ENCODE assay signal across 8 cellular contexts in the genomic region with DNA sequence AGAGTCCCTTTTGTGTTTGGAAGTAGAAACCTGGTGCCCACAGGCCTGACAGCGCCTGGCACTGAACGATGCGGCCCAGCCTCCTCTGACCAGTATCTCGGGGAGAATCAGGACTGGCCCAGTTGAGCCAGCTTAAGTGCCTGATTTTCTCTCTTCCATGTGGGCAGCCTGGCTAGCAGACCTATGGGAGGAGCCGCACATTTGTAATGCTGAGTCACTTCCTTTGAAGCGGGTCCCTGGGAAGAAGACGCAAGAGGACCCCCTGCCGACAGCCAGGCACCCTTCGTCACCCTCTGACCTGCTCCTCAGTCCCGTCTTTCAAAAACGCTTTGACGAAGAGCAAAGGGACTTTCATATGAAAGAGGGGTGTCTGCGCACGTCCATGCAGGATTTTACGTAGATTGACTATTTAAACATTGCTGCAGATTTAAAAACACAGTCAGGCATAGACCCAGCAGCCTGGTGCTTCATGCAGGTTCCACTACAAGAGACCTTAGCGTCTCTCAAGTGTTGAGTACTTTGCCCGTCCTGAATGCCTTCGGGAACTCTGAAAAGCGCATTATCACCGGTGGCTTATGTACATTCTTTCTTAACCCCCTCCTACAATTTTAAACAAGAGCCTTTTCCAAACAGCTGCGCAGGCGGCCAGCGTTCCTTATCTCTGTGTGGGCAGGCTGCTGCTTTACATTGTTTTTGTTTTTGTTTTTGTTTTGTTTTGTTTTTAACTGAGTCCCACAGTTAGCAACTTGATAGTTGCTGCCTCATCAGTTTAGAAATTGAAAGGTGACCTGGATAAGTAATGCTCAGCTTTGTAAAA. TPM values are rescaled to one million over a fixed set of nuclear protein-coding genes. Genes with fewer than 3 reads are reported as not detected.
A peak's percentile ranks its signal among the peaks of the same experiment; 100 is the strongest.
DNase-seq lines count a peak whose midpoint lies in the region; ATAC-seq and TF ChIP-seq lines count a peak whose summit lies in the region.

No MANE protein-coding gene starts in this region.

- intact Hi-C loops in Right ventricle myocardium superior (cut with DNase I) = loop anchor here (5.0 kb wide), 1 partner anchor 57 kb away; a partner anchor contains a TSS

- no peaks in the 10 kb centered on the region for H3K9me3 Mint-ChIP-seq in activated naive CD4-positive, alpha-beta T cell treated with anti-CD3 and anti-CD28 coated beads, Interleukin-2, amount 10 ng/mL, durations not matched to agents 7 days and 5 days

- H3K27ac Mint-ChIP-seq in activated naive CD4-positive, alpha-beta T cell treated with anti-CD3 and anti-CD28 coated beads, Interleukin-2, amount 10 ng/mL, durations not matched to agents 7 days and 5 days = peak overlapping the region; percentile 85

- no peak for TF ChIP-seq CTCF in GM20000 (IDR thresholded peaks at IDR 0.05; ENCODE audit: extremely low read depth, missing control alignments)

- peak; percentile 71 for DNase-seq in DMS79 treated with DMSO at 0.1 percent for 48 hours (lab: John Stamatoyannopoulos, UW)
- DNase-seq in NCI-H2029 (lab: John Stamatoyannopoulos, UW) = peak; percentile 45
- peak; percentile 45 for DNase-seq in activated naive CD4-positive, alpha-beta T cell treated with anti-CD3 and anti-CD28 coated beads, Interleukin-2, amount 10 ng/mL, durations not matched to agents 7 days and 5 days
- no peak for DNase-seq in Right ventricle myocardium superior
- peak; percentile 23 for DNase-seq in retina
- no peak for DNase-seq in GM20000 (ENCODE audit: low spot score)
- DNase-seq in RPMI8226 = no peak

- H3K4me1 Mint-ChIP-seq in activated naive CD4-positive, alpha-beta T cell treated with anti-CD3 and anti-CD28 coated beads, Interleukin-2, amount 10 ng/mL, durations not matched to agents 7 days and 5 days = peaks cover 82% of the 10 kb centered on the region

- CTCF ChIA-PET in activated naive CD4-positive, alpha-beta T cell treated with anti-CD3 and anti-CD28 coated beads, Interleukin-2, amount 10 ng/mL, durations not matched to agents 7 days and 5 days (lab: Charles Lee) = interaction anchor here (0.6 to 1.0 kb wide), 3 partner anchors 11 to 17 kb away, joined by 3 to 4 read pairs (median 3); no protein-coding TSS in a partner anchor

- ATAC-seq in Right ventricle myocardium superior (ENCODE audit: poor library complexity) (peak; percentile 43), HG02759 (IDR thresholded peaks at IDR 0.05; ENCODE audit: unreplicated experiment) (no peak)

- no peaks in the 10 kb centered on the region for H3K27me3 Mint-ChIP-seq in activated naive CD4-positive, alpha-beta T cell treated with anti-CD3 and anti-CD28 coated beads, Interleukin-2, amount 10 ng/mL, durations not matched to agents 7 days and 5 days

- H3K36me3 Mint-ChIP-seq in activated naive CD4-positive, alpha-beta T cell treated with anti-CD3 and anti-CD28 coated beads, Interleukin-2, amount 10 ng/mL, durations not matched to agents 7 days and 5 days = peaks cover 34% of the 10 kb centered on the region

- H3K4me3 Mint-ChIP-seq in activated naive CD4-positive, alpha-beta T cell treated with anti-CD3 and anti-CD28 coated beads, Interleukin-2, amount 10 ng/mL, durations not matched to agents 7 days and 5 days = peak overlapping the region; percentile 57

RNA-seq across cellular contexts. Expression of a gene that starts 36.5 kb away (rescaled TPM):
- 12.7 TPM for total RNA-seq in Right ventricle myocardium superior

RNA-seq across cellular contexts. Expression of a gene that starts 56.8 kb away (rescaled TPM):
- total RNA-seq in Right ventricle myocardium superior = 16.8 TPM

Comparison
In these comparisons a context has a peak if more than half of its experiments do, and no peak if none do; other contexts are left out.
1. DNase-seq: peak in DMS79 treated with DMSO at 0.1 percent for 48 hours (single experiment), NCI-H2029 (single experiment), activated naive CD4-positive, alpha-beta T cell treated with anti-CD3 and anti-CD28 coated beads, Interleukin-2, amount 10 ng/mL, durations not matched to agents 7 days and 5 days (single experiment) and retina (single experiment); none in Right ventricle myocardium superior (single experiment), GM20000 (single experiment) and RPMI8226 (single experiment).